In genomic region chr14:53509845-53510244, GRCh38 we compare ENCODE assay signal across 12 cellular contexts.
DNase-seq lines count a peak whose midpoint lies in the region; ATAC-seq, FAIRE-seq and TF ChIP-seq lines count a peak whose summit lies in the region.
"Had no signal": no experiment of that assay in that cellular context is flagged by ENCODE, and none has a peak within 500 bp of the region (broad histone marks: within the 10 kb centered on the region; RNA-seq: fewer than 3 reads in every experiment).

No MANE protein-coding gene starts in this region.

- peak; percentile 50 for FAIRE-seq in urothelium cell line (lab: Jason Lieb, UNC)
- FAIRE-seq: K562 had no signal

- H3K27me3 Mint-ChIP-seq in nephron progenitor cell (ENCODE audit: low read depth, poor library complexity): peaks cover 3% of the 10 kb centered on the region

- TF ChIP-seq CTCF in RWPE1 (conservative IDR thresholded peaks at IDR 0.05; ENCODE audit: low read depth): no peak
- TF ChIP-seq CTCF in fibroblast of the aortic adventitia (IDR thresholded peaks at IDR 0.05; ENCODE audit: insufficient read depth, low read length): no peak
- TF ChIP-seq CTCF in nephron progenitor cell (IDR thresholded peaks at IDR 0.05): no peak

- POLR2A ChIA-PET in RWPE1 (lab: Yijun Ruan, JAX; ENCODE audit: low non-redundant PET): interaction anchor here (0.6 kb wide), 1 partner anchor 161 kb away, joined by 4 read pairs; no protein-coding TSS in a partner anchor

- DNase-seq in RWPE1 (ENCODE audit: low spot score): peak; percentile 72
- peak; percentile 91 for DNase-seq in fibroblast of the aortic adventitia (ENCODE audit: low read depth)
- DNase-seq in nephron progenitor cell: no peak
- no peak for DNase-seq in urothelium cell line (ENCODE audit: low spot score)
- DNase-seq in hippocampal formation (lab: John Stamatoyannopoulos, UW): no peak
- no peak for DNase-seq in islet precursor cell
- DNase-seq: activated CD8-positive, alpha-beta memory T cell treated with anti-CD3 and anti-CD28 coated beads, Interleukin-2, amount 50 U/mL, for 4 hours; NCI-H2081; posterior cingulate gyrus had no signal

- CTCF ChIA-PET in RWPE1 (lab: Yijun Ruan, JAX): interaction anchor here (0.6 to 0.7 kb wide), 2 partner anchors 22 to 731 kb away, joined by 3 read pairs; no protein-coding TSS in a partner anchor

- H3K4me3 Mint-ChIP-seq in nephron progenitor cell: no peak overlapping the region

- ATAC-seq in GM21423 (IDR thresholded peaks at IDR 0.05; ENCODE audit: unreplicated experiment): no peak
- ATAC-seq: K562 had no signal

- H3K4me3 ChIP-seq in fibroblast of the aortic adventitia (ENCODE audit: low read depth, low read length): no peak overlapping the region
- H3K4me3 ChIP-seq: K562, Peyer's patch had no signal

- H3K9me3 Mint-ChIP-seq in nephron progenitor cell: peaks cover 4% of the 10 kb centered on the region

- peak overlapping the region; percentile 30 for H3K27ac Mint-ChIP-seq in nephron progenitor cell

- peaks cover 25% of the 10 kb centered on the region for H3K4me1 Mint-ChIP-seq in nephron progenitor cell

- H3K27ac ChIP-seq in RWPE1: peak overlapping the region; percentile 99

- H3K36me3 Mint-ChIP-seq in nephron progenitor cell (ENCODE audit: low read depth): no peaks in the 10 kb centered on the region

Comparison
In these comparisons a context has a peak if more than half of its experiments do, and no peak if none do; other contexts are left out.
1. DNase-seq: peak in RWPE1 (single experiment) and fibroblast of the aortic adventitia (single experiment); none in nephron progenitor cell (single experiment), urothelium cell line (single experiment), hippocampal formation (0 of 2) and islet precursor cell (single experiment).